ENCODE assay signal across 13 cellular contexts in the genomic region with DNA sequence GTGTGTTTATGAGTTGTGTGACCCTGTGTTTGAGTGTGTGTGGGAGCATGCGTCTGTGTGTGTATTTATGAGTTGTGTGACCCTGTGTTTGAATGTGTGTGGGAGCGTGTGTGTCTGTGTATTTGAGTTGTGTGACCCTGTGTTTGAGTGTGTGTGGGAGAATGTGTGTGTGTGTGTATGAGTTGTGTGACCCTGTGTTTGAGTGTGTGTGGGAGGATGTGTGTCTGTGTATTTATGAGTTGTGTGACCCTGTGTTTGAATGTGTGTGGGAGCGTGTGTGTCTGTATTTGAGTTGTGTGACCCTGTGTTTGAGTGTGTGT. TPM values are rescaled to one million over a fixed set of nuclear protein-coding genes. Genes with fewer than 3 reads are reported as not detected.
"Had no signal": no experiment of that assay in that cellular context is flagged by ENCODE, and none has a peak within 500 bp of the region (broad histone marks: within the 10 kb centered on the region; RNA-seq: fewer than 3 reads in every experiment).

No MANE protein-coding gene starts in this region.

RNA-seq across cellular contexts. Expression of a gene that starts 34.9 kb away (rescaled TPM):
- total RNA-seq: activated naive CD8-positive, alpha-beta T cell treated with anti-CD3 and anti-CD28 coated beads for 36 hours; colonic mucosa; endodermal cell; epithelial cell of proximal tubule; frontal cortex; kidney; left lobe of liver; lung; sciatic nerve; smooth muscle cell; subcutaneous adipose tissue; thyroid gland; ureter had no signal
- polyA plus RNA-seq: lung, smooth muscle cell had no signal
